ENCODE assay signal across 18 cellular contexts in the genomic region with DNA sequence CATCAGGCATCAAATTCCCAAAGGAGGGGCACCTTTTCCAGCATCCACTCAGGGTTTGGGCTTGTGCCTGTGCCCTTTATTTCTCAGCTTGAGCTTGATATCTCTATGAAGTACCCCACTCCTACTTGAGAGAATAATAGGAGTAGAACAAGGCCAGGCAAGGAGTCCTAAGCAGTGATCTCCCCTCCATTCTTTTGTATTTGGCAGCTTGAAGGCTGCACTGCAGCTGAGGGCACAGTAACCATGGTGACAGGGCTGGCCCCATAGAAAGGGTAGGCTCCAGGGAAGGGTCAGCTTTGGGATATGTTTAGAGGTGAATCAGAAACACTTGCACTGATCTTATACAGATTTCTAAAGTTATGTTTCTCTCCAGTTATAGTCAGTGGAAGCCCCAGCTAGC.
"Had no signal": no experiment of that assay in that cellular context is flagged by ENCODE, and none has a peak within 500 bp of the region (broad histone marks: within the 10 kb centered on the region; RNA-seq: fewer than 3 reads in every experiment).

No MANE protein-coding gene starts in this region.

- DNase-seq: activated CD4-positive, alpha-beta memory T cell treated with anti-CD3 and anti-CD28 coated beads, Interleukin-2, amount 10 ng/mL, durations not matched to agents 7 days and 5 days; activated CD4-positive, alpha-beta T cell treated with anti-CD3 and anti-CD28 coated beads, Interleukin-2, amount 10 ng/mL, durations not matched to agents 24 days and 14 days; activated effector memory CD4-positive, alpha-beta T cell treated with anti-CD3 and anti-CD28 coated beads, Interleukin-2, amount 50 U/mL, for 16 hours; activated naive CD4-positive, alpha-beta T cell treated with anti-CD3 and anti-CD28 coated beads, Interleukin-2, amount 10 ng/mL, durations not matched to agents 7 days and 5 days; activated T-cell treated with anti-CD3 and anti-CD28 coated beads, Interleukin-2, amount 50 U/mL, for 72 hours; amygdala; cerebellar nuclear complex; erythroblast; foreskin fibroblast; kidney; lower lobe of right lung; naive B cell; stimulated activated CD4-positive, alpha-beta T cell treated with anti-CD3 and anti-CD28 coated beads, Interleukin-2, amount 100 ng/mL, for 48 hours; stimulated activated naive CD4-positive, alpha-beta T cell; testis; trophoblast cell; uterus had no signal

- H3K36me3 Mint-ChIP-seq: activated naive CD4-positive, alpha-beta T cell treated with anti-CD3 and anti-CD28 coated beads, Interleukin-2, amount 10 ng/mL, durations not matched to agents 7 days and 5 days; naive B cell had no signal

- ATAC-seq: activated CD4-positive, CD25-positive, alpha-beta regulatory T cell treated with anti-CD3 and anti-CD28 coated beads, Interleukin-2, amount 50 U/mL, for 24 hours; activated T-cell treated with anti-CD3 and anti-CD28 coated beads, Interleukin-2, amount 50 U/mL, for 72 hours; lower lobe of right lung had no signal

- H3K4me3 Mint-ChIP-seq: activated CD4-positive, alpha-beta memory T cell treated with anti-CD3 and anti-CD28 coated beads, Interleukin-2, amount 10 ng/mL, durations not matched to agents 7 days and 5 days; activated CD4-positive, alpha-beta T cell treated with anti-CD3 and anti-CD28 coated beads, Interleukin-2, amount 10 ng/mL, durations not matched to agents 24 days and 14 days; activated naive CD4-positive, alpha-beta T cell treated with anti-CD3 and anti-CD28 coated beads, Interleukin-2, amount 10 ng/mL, durations not matched to agents 7 days and 5 days; activated T-cell treated with anti-CD3 and anti-CD28 coated beads, Interleukin-2, amount 50 U/mL, for 72 hours had no signal

- H3K4me1 Mint-ChIP-seq: activated CD4-positive, alpha-beta memory T cell treated with anti-CD3 and anti-CD28 coated beads, Interleukin-2, amount 10 ng/mL, durations not matched to agents 7 days and 5 days; activated CD4-positive, alpha-beta T cell treated with anti-CD3 and anti-CD28 coated beads, Interleukin-2, amount 10 ng/mL, durations not matched to agents 24 days and 14 days; activated naive CD4-positive, alpha-beta T cell treated with anti-CD3 and anti-CD28 coated beads, Interleukin-2, amount 10 ng/mL, durations not matched to agents 7 days and 5 days; naive B cell had no signal

- H3K9me3 Mint-ChIP-seq: activated CD4-positive, alpha-beta memory T cell treated with anti-CD3 and anti-CD28 coated beads, Interleukin-2, amount 10 ng/mL, durations not matched to agents 7 days and 5 days; activated CD4-positive, alpha-beta T cell treated with anti-CD3 and anti-CD28 coated beads, Interleukin-2, amount 10 ng/mL, durations not matched to agents 24 days and 14 days; activated naive CD4-positive, alpha-beta T cell treated with anti-CD3 and anti-CD28 coated beads, Interleukin-2, amount 10 ng/mL, durations not matched to agents 7 days and 5 days had no signal

- H3K27ac Mint-ChIP-seq: activated CD4-positive, alpha-beta memory T cell treated with anti-CD3 and anti-CD28 coated beads, Interleukin-2, amount 10 ng/mL, durations not matched to agents 7 days and 5 days; activated CD4-positive, alpha-beta T cell treated with anti-CD3 and anti-CD28 coated beads, Interleukin-2, amount 10 ng/mL, durations not matched to agents 24 days and 14 days; activated naive CD4-positive, alpha-beta T cell treated with anti-CD3 and anti-CD28 coated beads, Interleukin-2, amount 10 ng/mL, durations not matched to agents 7 days and 5 days; activated T-cell treated with anti-CD3 and anti-CD28 coated beads, Interleukin-2, amount 50 U/mL, for 72 hours had no signal

- H3K27me3 Mint-ChIP-seq: activated naive CD4-positive, alpha-beta T cell treated with anti-CD3 and anti-CD28 coated beads, Interleukin-2, amount 10 ng/mL, durations not matched to agents 7 days and 5 days had no signal
